Comparison of ENCODE assay signal across 8 cellular contexts in the genomic region with DNA sequence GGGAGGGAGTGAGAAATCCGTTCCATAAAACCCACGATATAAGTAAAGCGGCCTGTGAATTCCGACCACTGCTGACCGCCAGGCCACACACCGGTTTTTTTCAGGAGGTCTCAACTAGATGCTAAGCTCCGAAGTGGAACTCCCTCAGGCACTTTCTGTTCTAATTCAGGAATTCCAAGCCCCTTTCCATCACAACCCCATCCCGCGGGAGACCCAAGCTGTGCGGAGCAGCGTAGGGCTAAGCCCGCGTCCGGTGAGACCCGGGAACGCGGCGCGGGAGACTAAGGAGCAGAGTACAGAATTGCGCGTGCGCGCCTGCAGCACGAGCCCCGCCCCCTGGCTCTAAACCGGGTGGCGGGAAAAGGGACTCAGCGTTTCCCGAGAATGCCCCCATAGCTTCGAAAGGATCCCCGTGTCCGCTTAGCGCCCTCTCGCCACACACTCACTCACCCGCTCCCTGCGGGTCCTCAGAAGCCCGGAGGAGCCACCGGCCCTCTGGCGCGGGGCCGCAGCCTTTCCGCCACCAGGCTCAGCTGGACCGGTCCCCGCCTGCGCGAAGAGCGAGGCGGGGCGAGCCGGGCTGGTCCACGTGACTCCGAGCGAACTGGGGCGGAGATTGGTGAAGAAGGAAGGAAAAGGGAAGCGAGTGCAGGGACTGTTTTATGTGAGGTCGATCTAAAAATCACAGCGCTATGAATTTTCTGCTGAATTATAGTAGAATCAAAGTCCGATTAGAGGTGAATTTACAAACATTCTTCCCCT. TPM values are rescaled to one million over a fixed set of nuclear protein-coding genes. Genes with fewer than 3 reads are reported as not detected.
DNase-seq lines count a peak whose midpoint lies in the region; ATAC-seq lines count a peak whose summit lies in the region.

A gene with protein sequence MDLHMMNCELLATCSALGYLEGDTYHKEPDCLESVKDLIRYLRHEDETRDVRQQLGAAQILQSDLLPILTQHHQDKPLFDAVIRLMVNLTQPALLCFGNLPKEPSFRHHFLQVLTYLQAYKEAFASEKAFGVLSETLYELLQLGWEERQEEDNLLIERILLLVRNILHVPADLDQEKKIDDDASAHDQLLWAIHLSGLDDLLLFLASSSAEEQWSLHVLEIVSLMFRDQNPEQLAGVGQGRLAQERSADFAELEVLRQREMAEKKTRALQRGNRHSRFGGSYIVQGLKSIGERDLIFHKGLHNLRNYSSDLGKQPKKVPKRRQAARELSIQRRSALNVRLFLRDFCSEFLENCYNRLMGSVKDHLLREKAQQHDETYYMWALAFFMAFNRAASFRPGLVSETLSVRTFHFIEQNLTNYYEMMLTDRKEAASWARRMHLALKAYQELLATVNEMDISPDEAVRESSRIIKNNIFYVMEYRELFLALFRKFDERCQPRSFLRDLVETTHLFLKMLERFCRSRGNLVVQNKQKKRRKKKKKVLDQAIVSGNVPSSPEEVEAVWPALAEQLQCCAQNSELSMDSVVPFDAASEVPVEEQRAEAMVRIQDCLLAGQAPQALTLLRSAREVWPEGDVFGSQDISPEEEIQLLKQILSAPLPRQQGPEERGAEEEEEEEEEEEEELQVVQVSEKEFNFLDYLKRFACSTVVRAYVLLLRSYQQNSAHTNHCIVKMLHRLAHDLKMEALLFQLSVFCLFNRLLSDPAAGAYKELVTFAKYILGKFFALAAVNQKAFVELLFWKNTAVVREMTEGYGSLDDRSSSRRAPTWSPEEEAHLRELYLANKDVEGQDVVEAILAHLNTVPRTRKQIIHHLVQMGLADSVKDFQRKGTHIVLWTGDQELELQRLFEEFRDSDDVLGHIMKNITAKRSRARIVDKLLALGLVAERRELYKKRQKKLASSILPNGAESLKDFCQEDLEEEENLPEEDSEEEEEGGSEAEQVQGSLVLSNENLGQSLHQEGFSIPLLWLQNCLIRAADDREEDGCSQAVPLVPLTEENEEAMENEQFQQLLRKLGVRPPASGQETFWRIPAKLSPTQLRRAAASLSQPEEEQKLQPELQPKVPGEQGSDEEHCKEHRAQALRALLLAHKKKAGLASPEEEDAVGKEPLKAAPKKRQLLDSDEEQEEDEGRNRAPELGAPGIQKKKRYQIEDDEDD (minus strand): TSS at position 567 of the 762 bp plus-strand sequence. CDS start 15,256 bp downstream, outside the sequence.

- ATAC-seq in GM19043 (IDR thresholded peaks at IDR 0.05; ENCODE audit: low read depth, unreplicated experiment), result peak; percentile 95
- peak; percentile 80 for ATAC-seq in HG03378 (IDR thresholded peaks at IDR 0.05; ENCODE audit: unreplicated experiment)
- peak; percentile 97 for ATAC-seq in activated CD4-positive, alpha-beta T cell treated with anti-CD3 and anti-CD28 coated beads for 36 hours

- CTCF ChIA-PET in activated CD4-positive, alpha-beta T cell treated with anti-CD3 and anti-CD28 coated beads for 36 hours (lab: Charles Lee), result interaction anchor here (0.5 to 5.0 kb wide), 11 partner anchors 10 to 614 kb away, joined by 3 to 32 read pairs (median 4); a partner anchor contains a TSS

- H3K4me3 Mint-ChIP-seq in activated CD4-positive, alpha-beta T cell treated with anti-CD3 and anti-CD28 coated beads for 36 hours, result peak within 1 kb of the TSS; percentile 81

- peaks cover 11% of the 10 kb centered on the region for H3K36me3 Mint-ChIP-seq in activated CD4-positive, alpha-beta T cell treated with anti-CD3 and anti-CD28 coated beads for 36 hours (ENCODE audit: low read depth)

- intact Hi-C loops in activated CD4-positive, alpha-beta T cell treated with anti-CD3 and anti-CD28 coated beads for 36 hours (cut with DNase I, micrococcal nuclease), result loop anchor here (1.0 to 5.0 kb wide), 13 partner anchors 15 to 331 kb away; a partner anchor contains a TSS

- peak; percentile 99 for DNase-seq in AG20443 (ENCODE audit: low spot score)
- DNase-seq in NCI-H510A (lab: John Stamatoyannopoulos, UW), result peak; percentile 81
- peak; percentile 92 for DNase-seq in activated CD4-positive, alpha-beta T cell treated with anti-CD3 and anti-CD28 coated beads for 36 hours
- peak; percentile 84 for DNase-seq in kidney glomerular epithelial cell (lab: John Stamatoyannopoulos, UW)
- peak; percentile 57 to 65 for DNase-seq in stimulated activated CD4-positive, alpha-beta T cell treated with anti-CD3 and anti-CD28 coated beads, Interleukin-1b, Interleukin-23, amount 100 ng/mL, for 1 hour (ENCODE audit: low read depth in 2 of 2)

- peak within 1 kb of the TSS; percentile 97 for H3K27ac Mint-ChIP-seq in activated CD4-positive, alpha-beta T cell treated with anti-CD3 and anti-CD28 coated beads for 36 hours

- H3K4me1 Mint-ChIP-seq in activated CD4-positive, alpha-beta T cell treated with anti-CD3 and anti-CD28 coated beads for 36 hours, result peaks cover 19% of the 10 kb centered on the region

- POLR2A ChIA-PET in activated CD4-positive, alpha-beta T cell treated with anti-CD3 and anti-CD28 coated beads for 36 hours (lab: Charles Lee), result interaction anchor here (0.6 to 2.0 kb wide), 5 partner anchors 15 to 191 kb away, joined by 3 to 9 read pairs (median 4); a partner anchor contains a TSS

- H3K9me3 Mint-ChIP-seq in activated CD4-positive, alpha-beta T cell treated with anti-CD3 and anti-CD28 coated beads for 36 hours (ENCODE audit: low read depth), result peaks cover 3% of the 10 kb centered on the region

- peak within 1 kb of the TSS; percentile 86 for H3K27ac ChIP-seq in cingulate gyrus (ENCODE audit: low read depth, low read length)

- H3K27me3 Mint-ChIP-seq in activated CD4-positive, alpha-beta T cell treated with anti-CD3 and anti-CD28 coated beads for 36 hours, result no peaks in the 10 kb centered on the region

RNA-seq across cellular contexts. Expression of the gene that starts here (rescaled TPM):
- total RNA-seq in activated CD4-positive, alpha-beta T cell treated with anti-CD3 and anti-CD28 coated beads for 36 hours, result 10 to 100 TPM; 46.3 to 47.3 TPM

Comparison
In these comparisons a context has a peak if more than half of its experiments do, and no peak if none do; other contexts are left out.
1. Peak in every context shown above with its lines: DNase-seq, ATAC-seq and H3K27ac ChIP-seq.